Comparison of ENCODE assay signal across 8 cellular contexts in the genomic region with DNA sequence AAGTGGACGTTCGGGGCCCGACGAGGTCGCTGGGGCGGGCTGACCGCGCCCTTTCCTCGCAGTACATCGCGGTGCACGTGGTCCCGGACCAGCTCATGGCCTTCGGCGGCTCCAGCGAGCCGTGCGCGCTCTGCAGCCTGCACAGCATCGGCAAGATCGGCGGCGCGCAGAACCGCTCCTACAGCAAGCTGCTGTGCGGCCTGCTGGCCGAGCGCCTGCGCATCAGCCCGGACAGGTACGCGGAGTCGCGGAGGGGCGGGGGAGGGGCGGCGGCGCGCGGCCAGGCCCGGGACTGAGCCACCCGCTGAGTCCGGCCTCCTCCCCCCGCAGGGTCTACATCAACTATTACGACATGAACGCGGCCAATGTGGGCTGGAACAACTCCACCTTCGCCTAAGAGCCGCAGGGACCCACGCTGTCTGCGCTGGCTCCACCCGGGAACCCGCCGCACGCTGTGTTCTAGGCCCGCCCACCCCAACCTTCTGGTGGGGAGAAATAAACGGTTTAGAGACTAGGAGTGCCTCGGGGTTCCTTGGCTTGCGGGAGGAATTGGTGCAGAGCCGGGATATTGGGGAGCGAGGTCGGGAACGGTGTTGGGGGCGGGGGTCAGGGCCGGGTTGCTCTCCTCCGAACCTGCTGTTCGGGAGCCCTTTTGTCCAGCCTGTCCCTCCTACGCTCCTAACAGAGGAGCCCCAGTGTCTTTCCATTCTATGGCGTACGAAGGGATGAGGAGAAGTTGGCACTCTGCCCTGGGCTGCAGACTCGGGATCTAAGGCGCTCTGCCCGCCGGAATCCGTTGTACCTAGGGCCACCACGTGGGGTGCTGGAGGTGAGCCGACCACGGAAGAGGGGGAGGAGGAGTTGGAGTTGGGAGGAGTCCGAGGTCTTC.
DNase-seq lines count a peak whose midpoint lies in the region; ATAC-seq and TF ChIP-seq lines count a peak whose summit lies in the region.

No MANE protein-coding gene starts in this region.

- no peaks in the 10 kb centered on the region for H3K27me3 ChIP-seq in HL-60 (ENCODE audit: insufficient read depth, poor library complexity, severe bottlenecking)
- no peaks in the 10 kb centered on the region for H3K27me3 ChIP-seq in NT2/D1 (ENCODE audit: insufficient read depth, insufficient read length)
- no peaks in the 10 kb centered on the region for H3K27me3 ChIP-seq in mucosa of rectum (ENCODE audit: control insufficient read depth in 2 of 2, insufficient read depth in 2 of 2, low read length in 2 of 2)

- peak overlapping the region; percentile 95 for H3K9ac ChIP-seq in NT2/D1 (ENCODE audit: insufficient read length, low read depth)
- peak overlapping the region; percentile 47 to 80 for H3K9ac ChIP-seq in mucosa of rectum (ENCODE audit: low read depth in 1 of 2, low read length in 2 of 2)

- H3K9me3 ChIP-seq in NT2/D1 (ENCODE audit: insufficient read depth, low read length) (peaks cover 27% of the 10 kb centered on the region), mucosa of rectum (ENCODE audit: control insufficient read depth in 2 of 2, low read length in 2 of 2) (no peaks in the 10 kb centered on the region)

- peak; percentile 24 for ATAC-seq in GM19035 (IDR thresholded peaks at IDR 0.05; ENCODE audit: unreplicated experiment)

- peak; percentile 17 for TF ChIP-seq CTCF in AG09309 (IDR thresholded peaks at IDR 0.05; ENCODE audit: control insufficient read depth, insufficient read depth, low read depth, low read length, missing control alignments)
- peak; percentile 29 for TF ChIP-seq CTCF in HL-60 (IDR thresholded peaks at IDR 0.05; ENCODE audit: insufficient read depth, low read length)

- H3K36me3 ChIP-seq in NT2/D1 (ENCODE audit: insufficient read depth, insufficient read length, low read length) = peaks cover 26% of the 10 kb centered on the region
- H3K36me3 ChIP-seq in mucosa of rectum (ENCODE audit: control insufficient read depth in 2 of 2, insufficient read depth in 2 of 2, low read length in 2 of 2) = peaks cover 10 to 14% of the 10 kb centered on the region in 2 donors

- no peak for DNase-seq in AG09309 (ENCODE audit: low read depth)
- DNase-seq in HL-60 (ENCODE audit: low read depth in 1 of 2, low spot score in 1 of 2) = peak; percentile 83 to 88
- peak; percentile 59 for DNase-seq in NT2/D1 (ENCODE audit: low read depth, low spot score)
- DNase-seq in activated T-cell treated with anti-CD3 and anti-CD28 coated beads for 24 hours (ENCODE audit: low read depth) = peak; percentile 58
- DNase-seq in epithelial cell of prostate (ENCODE audit: low read depth, low spot score) = peak; percentile 50
- peak; percentile 22 to 40 for DNase-seq in stimulated activated CD8-positive, alpha-beta memory T cell treated with anti-CD3 and anti-CD28 coated beads, Interleukin-4, amount 100 ng/mL, for 4 hours (ENCODE audit: low read depth in 2 of 2, low spot score in 1 of 2)

- H3K4me3 ChIP-seq in AG09309 (ENCODE audit: control insufficient read depth, low read depth, low read length) (peak overlapping the region; percentile 83), HL-60 (replicated peaks; ENCODE audit: insufficient read depth, low read length) (peak overlapping the region; percentile 72), NT2/D1 (ENCODE audit: insufficient read length, low read depth) (peak overlapping the region; percentile 88), mucosa of rectum (ENCODE audit: low read length in 2 of 2) (peak overlapping the region; percentile 84 to 93)

- peak overlapping the region; percentile 92 for H3K27ac ChIP-seq in HL-60 (replicated peaks)
- peak overlapping the region; percentile 92 for H3K27ac ChIP-seq in epithelial cell of prostate
- H3K27ac ChIP-seq in mucosa of rectum (ENCODE audit: low read depth in 2 of 2, low read length in 2 of 2) = peak overlapping the region; percentile 96 to 97

- H3K4me1 ChIP-seq in NT2/D1 (ENCODE audit: insufficient read depth, insufficient read length) (peaks cover 18% of the 10 kb centered on the region), mucosa of rectum (ENCODE audit: control insufficient read depth in 2 of 2, insufficient read depth in 2 of 2, low read length in 2 of 2) (peaks cover 22 to 24% of the 10 kb centered on the region in 2 donors)
